1 cellular context compared by ENCODE assay signal in the genomic region with DNA sequence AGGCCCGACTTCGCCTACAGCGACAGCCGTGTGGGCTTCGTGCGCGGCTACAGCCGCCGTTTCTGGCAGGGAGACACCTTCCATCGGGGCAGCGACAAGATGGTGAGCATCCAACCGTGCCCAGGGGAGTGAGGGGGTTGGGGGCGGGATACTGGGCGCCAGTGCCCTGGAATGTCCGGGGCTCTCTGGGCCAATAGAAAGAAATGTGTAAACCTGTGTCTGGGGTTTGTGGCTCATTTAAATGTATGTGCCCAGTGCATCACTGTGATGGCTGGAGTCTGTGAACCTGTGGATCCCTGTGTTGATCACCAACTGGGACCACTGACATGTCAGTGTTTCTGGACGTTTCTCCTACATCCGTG.
TF ChIP-seq lines count a peak whose summit lies in the region.

No MANE protein-coding gene starts in this region.

TF ChIP-seq in IMR-90, 13 proteins besides CTCF, POLR2A, EP300 and RAD21:
- TF ChIP-seq, protein P1, sequence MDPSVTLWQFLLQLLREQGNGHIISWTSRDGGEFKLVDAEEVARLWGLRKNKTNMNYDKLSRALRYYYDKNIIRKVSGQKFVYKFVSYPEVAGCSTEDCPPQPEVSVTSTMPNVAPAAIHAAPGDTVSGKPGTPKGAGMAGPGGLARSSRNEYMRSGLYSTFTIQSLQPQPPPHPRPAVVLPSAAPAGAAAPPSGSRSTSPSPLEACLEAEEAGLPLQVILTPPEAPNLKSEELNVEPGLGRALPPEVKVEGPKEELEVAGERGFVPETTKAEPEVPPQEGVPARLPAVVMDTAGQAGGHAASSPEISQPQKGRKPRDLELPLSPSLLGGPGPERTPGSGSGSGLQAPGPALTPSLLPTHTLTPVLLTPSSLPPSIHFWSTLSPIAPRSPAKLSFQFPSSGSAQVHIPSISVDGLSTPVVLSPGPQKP (IDR thresholded peaks at IDR 0.05; ENCODE audit: borderline replicate concordance, low read depth, low read length) = no peak
- TF ChIP-seq MXI1 (IDR thresholded peaks at IDR 0.05; ENCODE audit: borderline replicate concordance, low read depth, low read length) (no peak), RFX5 (IDR thresholded peaks at IDR 0.05; ENCODE audit: low read depth, low read length) (no peak), MAFK (IDR thresholded peaks at IDR 0.05; ENCODE audit: low read depth, low read length) (no peak)
TF ChIP-seq in IMR-90: peak in this region for 0.
